Comparison of ENCODE assay signal across 2 cellular contexts in genomic region chr16:30474062-30474452, GRCh38.
TF ChIP-seq lines count a peak whose summit lies in the region.

No MANE protein-coding gene starts in this region.

TF ChIP-seq in HepG2, 621 proteins besides CTCF, POLR2A, EP300 and RAD21:
- TF ChIP-seq ASH2L (IDR thresholded peaks at IDR 0.05; ENCODE audit: insufficient read length, low read depth, low read length) (no peak), ZNF777 (CRISPR knock-in tag; IDR thresholded peaks at IDR 0.05) (no peak), RFXAP (CRISPR knock-in tag; IDR thresholded peaks at IDR 0.05; ENCODE audit: borderline replicate concordance) (no peak), IKZF1 (IDR thresholded peaks at IDR 0.05) (no peak), CREBL2 (CRISPR knock-in tag; IDR thresholded peaks at IDR 0.05; ENCODE audit: borderline replicate concordance) (no peak), MYC (CRISPR knock-in tag; IDR thresholded peaks at IDR 0.05; ENCODE audit: borderline replicate concordance) (no peak), ZFP37 (CRISPR knock-in tag; IDR thresholded peaks at IDR 0.05; ENCODE audit: borderline replicate concordance) (no peak), JUNB (CRISPR knock-in tag; IDR thresholded peaks at IDR 0.05; ENCODE audit: borderline replicate concordance) (no peak), SMAD3 (CRISPR knock-in tag; IDR thresholded peaks at IDR 0.05) (no peak), NONO (IDR thresholded peaks at IDR 0.05) (no peak), NONO (CRISPR knock-in tag; conservative IDR thresholded peaks at IDR 0.05) (no peak), ISX (CRISPR knock-in tag; conservative IDR thresholded peaks at IDR 0.05) (no peak), ZNF878 (CRISPR knock-in tag; IDR thresholded peaks at IDR 0.05) (no peak), ZNF724P (CRISPR knock-in tag; IDR thresholded peaks at IDR 0.05; ENCODE audit: borderline replicate concordance) (no peak), ZNF205 (CRISPR knock-in tag; IDR thresholded peaks at IDR 0.05) (no peak)
- TF ChIP-seq, protein P1, sequence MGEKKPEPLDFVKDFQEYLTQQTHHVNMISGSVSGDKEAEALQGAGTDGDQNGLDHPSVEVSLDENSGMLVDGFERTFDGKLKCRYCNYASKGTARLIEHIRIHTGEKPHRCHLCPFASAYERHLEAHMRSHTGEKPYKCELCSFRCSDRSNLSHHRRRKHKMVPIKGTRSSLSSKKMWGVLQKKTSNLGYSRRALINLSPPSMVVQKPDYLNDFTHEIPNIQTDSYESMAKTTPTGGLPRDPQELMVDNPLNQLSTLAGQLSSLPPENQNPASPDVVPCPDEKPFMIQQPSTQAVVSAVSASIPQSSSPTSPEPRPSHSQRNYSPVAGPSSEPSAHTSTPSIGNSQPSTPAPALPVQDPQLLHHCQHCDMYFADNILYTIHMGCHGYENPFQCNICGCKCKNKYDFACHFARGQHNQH (CRISPR knock-in tag; IDR thresholded peaks at IDR 0.05) = no peak

TF ChIP-seq in HEK293T, 16 proteins besides CTCF, POLR2A, EP300 and RAD21:
- TF ChIP-seq TARDBP (IDR thresholded peaks at IDR 0.05) (no peak), BHLHE40 (IDR thresholded peaks at IDR 0.05; ENCODE audit: borderline replicate concordance) (no peak)
